ENCODE assay signal across 17 cellular contexts in the genomic region with DNA sequence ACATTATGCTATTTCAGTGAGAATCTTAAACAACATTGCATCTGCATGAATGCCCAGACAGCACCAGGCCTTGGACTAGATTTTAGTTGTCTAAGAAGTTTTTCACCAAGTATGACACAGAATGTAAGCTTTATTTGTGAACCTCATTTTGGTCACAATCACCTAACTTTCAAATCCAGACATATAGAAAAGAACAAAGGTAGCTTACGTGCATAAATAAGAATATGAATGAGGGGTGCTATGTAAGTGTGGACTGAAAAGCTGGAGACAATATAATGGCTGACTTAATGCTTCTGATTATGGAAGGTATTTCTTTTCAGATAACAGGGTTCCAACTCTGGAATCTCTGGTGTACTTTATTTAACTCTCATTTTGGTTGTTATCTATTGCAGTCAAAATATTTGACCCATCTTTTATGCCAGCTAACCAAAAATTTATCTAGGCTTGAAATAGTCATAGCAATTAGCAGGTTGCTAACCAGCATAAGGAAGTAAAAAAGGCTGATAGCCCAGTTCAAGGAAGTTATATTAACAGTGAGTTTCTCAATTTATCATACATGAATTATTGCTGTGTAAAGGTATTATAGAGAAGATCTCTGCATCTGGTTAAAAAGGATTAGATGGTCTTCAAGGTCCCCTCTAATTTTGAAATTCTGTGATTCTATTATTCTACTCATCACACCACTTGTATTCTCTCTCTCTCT. TPM values are rescaled to one million over a fixed set of nuclear protein-coding genes. Genes with fewer than 3 reads are reported as not detected.
"Had no signal": no experiment of that assay in that cellular context is flagged by ENCODE, and none has a peak within 500 bp of the region (broad histone marks: within the 10 kb centered on the region; RNA-seq: fewer than 3 reads in every experiment).

No MANE protein-coding gene starts in this region.

- H3K4me1 ChIP-seq: tibial artery, uterus had no signal

- H3K4me3 ChIP-seq: dorsolateral prefrontal cortex, smooth muscle cell, tibial artery, uterus had no signal

- H3K36me3 Mint-ChIP-seq: immature natural killer cell had no signal

- H3K9me3 ChIP-seq: tibial artery, uterus had no signal

- H3K4me3 Mint-ChIP-seq: activated CD4-positive, alpha-beta T cell treated with anti-CD3 and anti-CD28 coated beads for 36 hours; activated CD8-positive, alpha-beta T cell treated with anti-CD3 and anti-CD28 coated beads for 36 hours; activated T-cell treated with anti-CD3 and anti-CD28 coated beads, Interleukin-2, amount 50 U/mL, for 72 hours; immature natural killer cell; nephron progenitor cell had no signal

- ATAC-seq: activated CD4-positive, alpha-beta T cell treated with anti-CD3 and anti-CD28 coated beads for 36 hours; activated CD8-positive, alpha-beta T cell treated with anti-CD3 and anti-CD28 coated beads for 36 hours; activated T-cell treated with anti-CD3 and anti-CD28 coated beads, Interleukin-2, amount 50 U/mL, for 72 hours; esophagus mucosa had no signal

- H3K36me3 ChIP-seq: tibial artery, uterus, WERI-Rb-1 had no signal

- H3K27me3 ChIP-seq: dorsolateral prefrontal cortex, tibial artery, uterus had no signal

- H3K4me1 Mint-ChIP-seq: activated CD4-positive, alpha-beta T cell treated with anti-CD3 and anti-CD28 coated beads for 36 hours; immature natural killer cell; nephron progenitor cell had no signal

- H3K9me3 Mint-ChIP-seq: activated CD8-positive, alpha-beta T cell treated with anti-CD3 and anti-CD28 coated beads for 36 hours; activated T-cell treated with anti-CD3 and anti-CD28 coated beads, Interleukin-2, amount 50 U/mL, for 72 hours; nephron progenitor cell had no signal

- H3K4me2 ChIP-seq: smooth muscle cell had no signal

- H3K27me3 Mint-ChIP-seq: activated CD4-positive, alpha-beta T cell treated with anti-CD3 and anti-CD28 coated beads for 36 hours; activated CD8-positive, alpha-beta T cell treated with anti-CD3 and anti-CD28 coated beads for 36 hours had no signal

- H3K27ac Mint-ChIP-seq: activated CD4-positive, alpha-beta T cell treated with anti-CD3 and anti-CD28 coated beads for 36 hours; activated CD8-positive, alpha-beta T cell treated with anti-CD3 and anti-CD28 coated beads for 36 hours; activated T-cell treated with anti-CD3 and anti-CD28 coated beads, Interleukin-2, amount 50 U/mL, for 72 hours; immature natural killer cell; nephron progenitor cell had no signal

- H3K27ac ChIP-seq: dorsolateral prefrontal cortex, tibial artery, uterus, WERI-Rb-1 had no signal

- DNase-seq: activated CD4-positive, alpha-beta T cell treated with anti-CD3 and anti-CD28 coated beads for 36 hours; activated CD8-positive, alpha-beta memory T cell treated with anti-CD3 and anti-CD28 coated beads, Interleukin-2, amount 50 U/mL, for 4 hours; activated CD8-positive, alpha-beta T cell treated with anti-CD3 and anti-CD28 coated beads for 36 hours; activated T-cell treated with anti-CD3 and anti-CD28 coated beads, Interleukin-2, amount 50 U/mL, for 72 hours; aorta; dorsolateral prefrontal cortex; immature natural killer cell; left cardiac atrium; mammary epithelial cell; nephron progenitor cell; retina; T-helper 9 cell; tibial artery; uterus; WERI-Rb-1 had no signal

RNA-seq across cellular contexts. Expression of a gene that starts 36.5 kb away (rescaled TPM):
- polyA plus RNA-seq: immature natural killer cell had no signal
